Comparison of ENCODE assay signal across 1 cellular context in genomic region chr4:113969935-113970334, GRCh38.
TF ChIP-seq lines count a peak whose summit lies in the region.

No MANE protein-coding gene starts in this region.

TF ChIP-seq in IMR-90, 13 proteins besides CTCF, POLR2A, EP300 and RAD21:
- TF ChIP-seq BHLHE40 (IDR thresholded peaks at IDR 0.05; ENCODE audit: low read depth, low read length) = no peak
